33 cellular contexts compared by ENCODE assay signal in genomic region chr1:70024272-70024671, GRCh38.
"Had no signal": no experiment of that assay in that cellular context is flagged by ENCODE, and none has a peak within 500 bp of the region (broad histone marks: within the 10 kb centered on the region; RNA-seq: fewer than 3 reads in every experiment).

No MANE protein-coding gene starts in this region.

- H3K9me3 ChIP-seq: MG63 had no signal

- H3K36me3 ChIP-seq: MG63 had no signal

- DNase-seq: Kasumi-1, MG63, MM.1S, MV-4-11, NCI-H1048, NCI-H1092, NCI-H1092 treated with DMSO at 0.1 percent for 48 hours, NCI-H1105, NCI-H1105 treated with DMSO at 0.1 percent for 48 hours, NCI-H1417, NCI-H1417 treated with DMSO at 0.1 percent for 48 hours, NCI-H1436, NCI-H1436 treated with DMSO at 0.1 percent for 48 hours, NCI-H146, NCI-H1694, NCI-H1694 treated with DMSO at 0.1 percent for 48 hours, NCI-H187, NCI-H187 treated with DMSO at 0.1 percent for 48 hours, NCI-H1930, NCI-H2029, NCI-H2029 treated with DMSO at 0.1 percent for 48 hours, NCI-H2081, NCI-H2081 treated with DMSO at 0.1 percent for 48 hours, NCI-H2107, NCI-H2171, NCI-H2171 treated with DMSO at 0.1 percent for 48 hours, NCI-H2227 treated with DMSO at 0.1 percent for 48 hours, NCI-H226, NCI-H345, NCI-H446, NCI-H446 treated with DMSO at 0.1 percent for 48 hours, NCI-H510A, NCI-H510A treated with DMSO at 0.1 percent for 48 hours had no signal

- H3K27me3 ChIP-seq: MG63 had no signal

- H3K4me3 ChIP-seq: MG63 had no signal
